Comparison of ENCODE assay signal across 18 cellular contexts in the genomic region with DNA sequence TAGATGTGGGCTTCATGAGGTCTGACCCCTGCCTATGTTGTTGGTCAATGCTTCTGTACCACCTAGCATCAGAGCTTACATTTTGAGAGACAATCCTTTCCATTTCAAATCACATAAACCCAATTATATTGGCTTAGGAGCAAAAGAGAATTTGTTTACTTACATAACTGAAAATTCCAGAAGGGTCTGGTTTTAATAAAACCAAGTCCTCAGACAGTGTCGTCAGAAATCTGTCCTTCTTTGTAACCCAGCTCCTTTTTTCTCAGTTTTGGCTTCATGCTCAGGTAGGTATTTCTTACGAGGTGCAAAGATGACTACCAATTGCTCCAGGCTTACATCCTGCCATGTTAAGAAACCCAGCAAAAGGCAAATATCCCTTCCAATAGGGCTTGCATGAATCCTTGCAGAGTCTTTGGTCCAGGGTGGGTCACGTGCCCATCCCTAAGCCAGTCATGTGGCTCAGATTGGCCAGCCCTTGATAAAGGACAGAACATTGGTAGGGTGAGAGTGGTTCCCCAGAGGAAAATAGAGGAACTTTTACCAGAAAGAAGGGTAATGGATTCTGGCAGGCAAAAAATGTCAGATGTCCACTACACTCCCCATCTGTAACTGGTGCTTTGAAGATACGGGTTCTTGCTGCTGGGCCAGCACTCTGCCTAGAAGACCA.
"Had no signal": no experiment of that assay in that cellular context is flagged by ENCODE, and none has a peak within 500 bp of the region (broad histone marks: within the 10 kb centered on the region; RNA-seq: fewer than 3 reads in every experiment).

No MANE protein-coding gene starts in this region.

- FAIRE-seq: astrocyte had no signal

- H3K36me3 ChIP-seq: colonic mucosa, left lung, prostate gland, spleen had no signal

- H3K4me3 ChIP-seq: colonic mucosa, left lung, prostate gland, spleen, testis had no signal

- H3K4me1 Mint-ChIP-seq: activated naive CD4-positive, alpha-beta T cell treated with anti-CD3 and anti-CD28 coated beads, Interleukin-2, amount 50 U/mL, for 24 hours; central memory CD8-positive, alpha-beta T cell; natural killer cell had no signal

- H3K27ac Mint-ChIP-seq: activated naive CD4-positive, alpha-beta T cell treated with anti-CD3 and anti-CD28 coated beads, Interleukin-2, amount 50 U/mL, for 24 hours; natural killer cell; WTC11 had no signal

- H3K36me3 Mint-ChIP-seq: activated naive CD4-positive, alpha-beta T cell treated with anti-CD3 and anti-CD28 coated beads, Interleukin-2, amount 50 U/mL, for 24 hours; natural killer cell; WTC11 had no signal

- H3K9me3 ChIP-seq: colonic mucosa, left lung, prostate gland, spleen, testis had no signal

- H3K9me3 Mint-ChIP-seq: activated naive CD4-positive, alpha-beta T cell treated with anti-CD3 and anti-CD28 coated beads, Interleukin-2, amount 50 U/mL, for 24 hours; central memory CD8-positive, alpha-beta T cell; natural killer cell; WTC11 had no signal

- H3K27ac ChIP-seq: colonic mucosa, prostate gland had no signal

- H3K4me3 Mint-ChIP-seq: activated naive CD4-positive, alpha-beta T cell treated with anti-CD3 and anti-CD28 coated beads, Interleukin-2, amount 50 U/mL, for 24 hours; central memory CD8-positive, alpha-beta T cell; natural killer cell; WTC11 had no signal

- ATAC-seq: left lung, natural killer cell, WTC11 had no signal

- H3K27me3 ChIP-seq: colonic mucosa, left lung, spleen, testis had no signal

- DNase-seq: activated gamma-delta T cell treated with Interleukin-2 at 50 U/mL for 16 hours; activated T-cell treated with anti-CD3 and anti-CD28 coated beads, Interleukin-2, amount 50 U/mL, for 1 hour; colonic mucosa; foreskin melanocyte; kidney glomerular epithelial cell; left lung; midbrain; natural killer cell; spleen; stimulated activated CD4-positive, alpha-beta T cell treated with anti-CD3 and anti-CD28 coated beads, Interleukin-4, amount 100 ng/mL, for 1 hour; stimulated activated naive CD4-positive, alpha-beta T cell; T-helper 9 cell; testis had no signal
